ENCODE assay signal across 12 cellular contexts in genomic region chr18:58996131-58996632, GRCh38.
DNase-seq lines count a peak whose midpoint lies in the region; ATAC-seq and TF ChIP-seq lines count a peak whose summit lies in the region.
"Had no signal": no experiment of that assay in that cellular context is flagged by ENCODE, and none has a peak within 500 bp of the region (broad histone marks: within the 10 kb centered on the region; RNA-seq: fewer than 3 reads in every experiment).

No MANE protein-coding gene starts in this region.

- H3K36me3 Mint-ChIP-seq in naive thymus-derived CD8-positive, alpha-beta T cell, result no peaks in the 10 kb centered on the region

- peak overlapping the region in 7 of 8 donors; percentile 30 to 75 (median 66) for H3K27ac ChIP-seq in spleen

- DNase-seq in NCI-H1417 (lab: John Stamatoyannopoulos, UW) (peak; percentile 60 to 86 (median 61)), NCI-H1417 treated with DMSO at 0.1 percent for 48 hours (lab: John Stamatoyannopoulos, UW) (no peak), glomerular endothelial cell (ENCODE audit: extremely low read depth, low read depth, low spot score) (peak; percentile 89), spleen (no peak), HUDEP-2 (lab: John Stamatoyannopoulos, UW; ENCODE audit: unreplicated experiment in 76 of 76) (no peak)
- no peak for DNase-seq in naive thymus-derived CD8-positive, alpha-beta T cell
- DNase-seq: activated naive CD8-positive, alpha-beta T cell treated with anti-CD3 and anti-CD28 coated beads, Interleukin-2, amount 50 U/mL, for 24 hours; stimulated activated CD4-positive, alpha-beta T cell treated with anti-CD3 and anti-CD28 coated beads, Interleukin-4, amount 100 ng/mL, for 4 hours had no signal

- intact Hi-C loops in spleen (cut with DNase I; ENCODE audit: low total_unique reads), result no loop called here

- peaks cover 8 to 49% (median 20%) of the 10 kb centered on the region in 5 donors for H3K27me3 Mint-ChIP-seq in naive thymus-derived CD8-positive, alpha-beta T cell

- H3K27me3 ChIP-seq in spleen (replicated peaks in 1 of 7), result no peaks in the 10 kb centered on the region
- H3K27me3 ChIP-seq: gastroesophageal sphincter had no signal

- no peak overlapping the region for H3K27ac Mint-ChIP-seq in naive thymus-derived CD8-positive, alpha-beta T cell
- H3K27ac Mint-ChIP-seq: activated naive CD8-positive, alpha-beta T cell treated with anti-CD3 and anti-CD28 coated beads, Interleukin-2, amount 50 U/mL, for 24 hours had no signal

- H3K36me3 ChIP-seq in spleen, result no peaks in the 10 kb centered on the region
- H3K36me3 ChIP-seq: gastroesophageal sphincter had no signal

- peaks cover 8 to 51% (median 21%) of the 10 kb centered on the region in 6 donors for H3K4me1 ChIP-seq in spleen

- H3K9me3 Mint-ChIP-seq in naive thymus-derived CD8-positive, alpha-beta T cell, result peaks cover 0 to 5% (median 0%) of the 10 kb centered on the region in 9 donors
- H3K9me3 Mint-ChIP-seq: activated naive CD8-positive, alpha-beta T cell treated with anti-CD3 and anti-CD28 coated beads, Interleukin-2, amount 50 U/mL, for 24 hours had no signal

- H3K9me3 ChIP-seq in spleen, result no peaks in the 10 kb centered on the region
- H3K9me3 ChIP-seq: gastroesophageal sphincter had no signal

- no peak overlapping the region for H3K4me3 Mint-ChIP-seq in naive thymus-derived CD8-positive, alpha-beta T cell
- H3K4me3 Mint-ChIP-seq: activated naive CD8-positive, alpha-beta T cell treated with anti-CD3 and anti-CD28 coated beads, Interleukin-2, amount 50 U/mL, for 24 hours had no signal

- POLR2A ChIA-PET in naive thymus-derived CD8-positive, alpha-beta T cell (lab: Charles Lee), result no interaction called here

- TF ChIP-seq CTCF in spleen (IDR thresholded peaks at IDR 0.05 in 8 of 11, conservative IDR thresholded peaks at IDR 0.05 in 3 of 11), result no peak

- WGBS in spleen, 5 donors, result 61 to 70% (median 63%) methylated on average over 11 of the region's 11 CpGs

- no peak overlapping the region for H3K4me3 ChIP-seq in spleen
- H3K4me3 ChIP-seq: gastroesophageal sphincter had no signal

- H3K4me1 Mint-ChIP-seq in naive thymus-derived CD8-positive, alpha-beta T cell, result no peaks in the 10 kb centered on the region

- ATAC-seq in SK-N-SH treated with all-trans-retinoic acid at 6 μM for 48 hours (peak; percentile 9), GM21786 (IDR thresholded peaks at IDR 0.05; ENCODE audit: unreplicated experiment) (no peak)
- ATAC-seq in naive thymus-derived CD8-positive, alpha-beta T cell, result no peak
- ATAC-seq: activated naive CD8-positive, alpha-beta T cell treated with anti-CD3 and anti-CD28 coated beads, Interleukin-2, amount 50 U/mL, for 24 hours; gastroesophageal sphincter; Panc1 had no signal

- TF ChIP-seq POLR2A in spleen (IDR thresholded peaks at IDR 0.05), result no peak

TF ChIP-seq in SK-N-SH treated with all-trans-retinoic acid at 6 μM for 48 hours, 23 proteins besides CTCF, POLR2A, EP300 and RAD21:
- TF ChIP-seq ARNTL (CRISPR knock-in tag; IDR thresholded peaks at IDR 0.05; ENCODE audit: borderline replicate concordance, low read depth) (no peak), ZC3H10 (CRISPR knock-in tag; IDR thresholded peaks at IDR 0.05) (0 out of 2 replicates have a peak, but pooled peaks have one; percentile 7), ZNF565 (CRISPR knock-in tag; conservative IDR thresholded peaks at IDR 0.05; ENCODE audit: low read depth) (no peak), ISL1 (CRISPR knock-in tag; IDR thresholded peaks at IDR 0.05) (peak; percentile 88)

Comparison
In these comparisons a context has a peak if more than half of its experiments do, and no peak if none do; other contexts are left out.
1. DNase-seq: peak in NCI-H1417 (3 of 3) and glomerular endothelial cell (single experiment); none in NCI-H1417 treated with DMSO at 0.1 percent for 48 hours (single experiment), spleen (single experiment), HUDEP-2 (0 of 76) and naive thymus-derived CD8-positive, alpha-beta T cell (0 of 10).